21 cellular contexts compared by ENCODE assay signal in the genomic region with DNA sequence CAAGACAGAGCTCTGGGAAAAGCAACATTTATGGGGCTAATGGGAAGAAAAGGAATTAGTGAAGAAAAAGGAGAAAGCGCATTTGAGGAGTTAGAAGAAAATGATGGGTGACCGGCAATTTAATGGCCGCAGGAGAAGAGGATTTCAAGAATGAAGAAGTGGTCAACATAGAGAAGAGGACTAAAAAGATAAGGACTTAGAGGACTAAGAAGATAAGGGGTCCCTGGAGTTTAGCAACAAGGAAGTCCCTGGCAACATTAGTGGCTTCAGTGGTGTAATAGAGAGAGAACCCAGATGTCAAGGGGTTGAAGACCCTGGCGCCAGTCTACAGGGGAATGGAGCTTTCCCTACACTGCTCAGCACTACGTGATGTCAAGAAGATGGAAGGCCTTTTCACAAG. TPM values are rescaled to one million over a fixed set of nuclear protein-coding genes. Genes with fewer than 3 reads are reported as not detected.
DNase-seq lines count a peak whose midpoint lies in the region; ATAC-seq, FAIRE-seq and TF ChIP-seq lines count a peak whose summit lies in the region.
"Had no signal": no experiment of that assay in that cellular context is flagged by ENCODE, and none has a peak within 500 bp of the region (broad histone marks: within the 10 kb centered on the region; RNA-seq: fewer than 3 reads in every experiment).

No MANE protein-coding gene starts in this region.

- no peak overlapping the region for H3K18ac ChIP-seq in H1 (ENCODE audit: extremely low read depth, low read length)

- H4K91ac ChIP-seq in H1 (replicated peaks; ENCODE audit: insufficient read length, low read length): no peak overlapping the region

- no peak for TF ChIP-seq POLR2A in H1 (IDR thresholded peaks at IDR 0.05; ENCODE audit: control extremely low read depth in 1 of 2, low read depth in 2 of 2, low read length in 2 of 2)

- H3K27ac ChIP-seq in SU-DHL-6 (ENCODE audit: low read depth, low read length): peak overlapping the region; percentile 98
- H3K27ac ChIP-seq in H1 (ENCODE audit: low read depth, low read length): no peak overlapping the region
- H3K27ac ChIP-seq: HL-60, SK-N-MC had no signal

- no peak overlapping the region for H2BK15ac ChIP-seq in H1 (ENCODE audit: low read length)

- no peak overlapping the region for H2AK5ac ChIP-seq in H1 (ENCODE audit: low read depth, low read length)

- no peaks in the 10 kb centered on the region for H3K79me1 ChIP-seq in H1 (ENCODE audit: low read depth, low read length)

- no peak for TF ChIP-seq EP300 in H1 (IDR thresholded peaks at IDR 0.05; ENCODE audit: borderline replicate concordance in 1 of 2, low read depth in 2 of 2, low read length in 2 of 2)

- no peak overlapping the region for H2BK5ac ChIP-seq in H1 (ENCODE audit: low read depth, low read length)

- peaks cover 95% of the 10 kb centered on the region for H3F3A ChIP-seq in SU-DHL-6 (ENCODE audit: insufficient read depth)

- H3K79me2 ChIP-seq in SU-DHL-6 (ENCODE audit: insufficient read depth, low read length): 0 out of 2 replicates have a peak, but pooled peaks cover 5% of the 10 kb centered on the region
- H3K79me2 ChIP-seq in H1 (ENCODE audit: control insufficient read depth in 1 of 2, insufficient read depth in 2 of 2, low read length in 2 of 2): no peaks in the 10 kb centered on the region

- no peak for TF ChIP-seq RAD21 in H1 (IDR thresholded peaks at IDR 0.05 in 1 of 2, conservative IDR thresholded peaks at IDR 0.05 in 1 of 2; ENCODE audit: low read depth in 2 of 2, low read length in 2 of 2)

- DNase-seq in CMK (ENCODE audit: low read depth): peak; percentile 62
- DNase-seq in GF-D8 (lab: John Stamatoyannopoulos, UW): peak; percentile 35
- no peak for DNase-seq in H1 (ENCODE audit: low read depth in 1 of 2, low spot score in 2 of 2)
- no peak for DNase-seq in stimulated activated effector memory CD8-positive, alpha-beta T cell treated with anti-CD3 and anti-CD28 coated beads, Interleukin-12 subunit alpha, Interleukin-12 subunit beta, amount 100 ng/mL, for 72 hours (ENCODE audit: low spot score in 2 of 2)
- no peak for DNase-seq in cerebellar nuclear complex (lab: John Stamatoyannopoulos, UW)
- DNase-seq: ACHN; AML-193; DMS79 treated with DMSO at 0.1 percent for 48 hours; NCI-H1105 treated with DMSO at 0.1 percent for 48 hours; NCI-H1694; NCI-H2081 treated with DMSO at 0.1 percent for 48 hours; NCI-H510A; NCI-H748 treated with DMSO at 0.1 percent for 48 hours; NK-92 treated with Interleukin-12 subunit alpha and Interleukin-12 subunit beta, amount 100 ng/mL, for 24 hours; SHP77 had no signal

- H3K4me2 ChIP-seq in SU-DHL-6 (ENCODE audit: low read depth, low read length, poor library complexity, severe bottlenecking) (peak overlapping the region; percentile 87), H1 (ENCODE audit: insufficient read depth in 1 of 2, low read depth in 2 of 2, low read length in 2 of 2) (no peak overlapping the region)

- no peak overlapping the region for H3K4me3 Mint-ChIP-seq in stimulated activated effector memory CD8-positive, alpha-beta T cell treated with anti-CD3 and anti-CD28 coated beads, Interleukin-12 subunit alpha, Interleukin-12 subunit beta, amount 100 ng/mL, for 72 hours
- H3K4me3 Mint-ChIP-seq: CD14-positive monocyte had no signal

- peak overlapping the region; percentile 6; the same call in 1 of the 2 replicates for H2BK12ac ChIP-seq in H1 (ENCODE audit: low read depth, low read length)

- no peak overlapping the region for H4K8ac ChIP-seq in H1 (ENCODE audit: extremely low read depth, insufficient read depth, low read length)

- peaks cover 5 to 13% (median 8%) of the 10 kb centered on the region in 4 experiments for H3K4me1 ChIP-seq in H1 (replicated peaks in 1 of 4; ENCODE audit: control insufficient read depth in 3 of 4, insufficient read depth in 4 of 4, low read length in 3 of 4)

- no peak overlapping the region for H4K5ac ChIP-seq in H1 (ENCODE audit: insufficient read length, low read depth, low read length)

- no peak for ATAC-seq in GM21717 (IDR thresholded peaks at IDR 0.05; ENCODE audit: unreplicated experiment)
- ATAC-seq in stimulated activated effector memory CD8-positive, alpha-beta T cell treated with anti-CD3 and anti-CD28 coated beads, Interleukin-12 subunit alpha, Interleukin-12 subunit beta, amount 100 ng/mL, for 72 hours: no peak

- H3K4ac ChIP-seq in H1 (replicated peaks; ENCODE audit: insufficient read length, low read depth, low read length): no peak overlapping the region

- H3K36me3 ChIP-seq in SU-DHL-6 (ENCODE audit: low read length) (no peaks in the 10 kb centered on the region), H1 (ENCODE audit: control insufficient read depth in 2 of 4, insufficient read depth in 4 of 4, low read length in 3 of 4) (no peaks in the 10 kb centered on the region)
- H3K36me3 ChIP-seq: HAP-1 had no signal

- 95 to 100% methylated on average over 2 to 5 of the region's 5 CpGs for WGBS in H1 (ENCODE audit: extremely low coverage in 1 of 2, insufficient coverage in 1 of 2, insufficient read length in 1 of 2, insufficient replicate concordance in 2 of 2, low coverage in 1 of 2, low lambda C conversion rate in 2 of 2, missing lambda C conversion rate in 1 of 2), 2 experiments

- H3K9me3 ChIP-seq in SU-DHL-6 (ENCODE audit: insufficient read depth, low read length) (no peaks in the 10 kb centered on the region), H1 (ENCODE audit: insufficient read depth in 2 of 2, low read depth in 1 of 2, low read length in 1 of 2) (no peaks in the 10 kb centered on the region)
- H3K9me3 ChIP-seq: HAP-1 had no signal

- no peak overlapping the region for H2AFZ ChIP-seq in SU-DHL-6 (ENCODE audit: low read depth, low read length, severe bottlenecking)
- no peak overlapping the region for H2AFZ ChIP-seq in H1 (ENCODE audit: low read length)

- no peaks in the 10 kb centered on the region for H3K9me2 ChIP-seq in SU-DHL-6 (replicated peaks; ENCODE audit: insufficient read depth, low read length)

- no peak overlapping the region for H3K14ac ChIP-seq in H1 (ENCODE audit: insufficient read length)

- peaks cover 7% of the 10 kb centered on the region for H3K36me3 Mint-ChIP-seq in stimulated activated effector memory CD8-positive, alpha-beta T cell treated with anti-CD3 and anti-CD28 coated beads, Interleukin-12 subunit alpha, Interleukin-12 subunit beta, amount 100 ng/mL, for 72 hours
- H3K36me3 Mint-ChIP-seq: CD14-positive monocyte had no signal

- H2BK20ac ChIP-seq in H1 (ENCODE audit: low read length): no peak overlapping the region

- CTCF ChIA-PET in H1 (lab: Charles Lee; ENCODE audit: partially characterized antibody): interaction anchor here (1.2 to 9.7 kb wide), 5 partner anchors 9 to 143 kb away, joined by 4 to 130 read pairs (median 7); no protein-coding TSS in a partner anchor

- no peak overlapping the region for H2BK120ac ChIP-seq in H1 (replicated peaks; ENCODE audit: low read depth, low read length)

- no peak for FAIRE-seq in H1 (lab: Jason Lieb, UNC)

- no peaks in the 10 kb centered on the region for H3K23me2 ChIP-seq in H1 (ENCODE audit: low read depth, low read length)

- H3K4me3 ChIP-seq in SU-DHL-6 (ENCODE audit: insufficient read depth, low read length, poor library complexity, severe bottlenecking): peak overlapping the region; percentile 24
- H3K4me3 ChIP-seq in H1 (ENCODE audit: extremely low read depth in 1 of 4, insufficient read depth in 2 of 4, low read depth in 3 of 4, low read length in 4 of 4): no peak overlapping the region
- H3K4me3 ChIP-seq: HAP-1, SK-N-MC had no signal

- H3K27ac Mint-ChIP-seq in stimulated activated effector memory CD8-positive, alpha-beta T cell treated with anti-CD3 and anti-CD28 coated beads, Interleukin-12 subunit alpha, Interleukin-12 subunit beta, amount 100 ng/mL, for 72 hours: no peak overlapping the region
- H3K27ac Mint-ChIP-seq: CD14-positive monocyte had no signal

- POLR2A ChIA-PET in H1 (lab: Charles Lee; ENCODE audit: partially characterized antibody): interaction anchor here (0.8 to 3.1 kb wide), 4 partner anchors 10 to 699 kb away, joined by 3 to 10 read pairs (median 3); partner anchors contain the start of gene ADM

- H4K20me1 ChIP-seq in SU-DHL-6 (ENCODE audit: low read depth, low read length): no peaks in the 10 kb centered on the region
- H4K20me1 ChIP-seq in H1 (replicated peaks in 1 of 2; ENCODE audit: control insufficient read depth in 1 of 2, insufficient read depth in 2 of 2, low read length in 2 of 2): no peaks in the 10 kb centered on the region

- no peaks in the 10 kb centered on the region for H3K9me3 Mint-ChIP-seq in stimulated activated effector memory CD8-positive, alpha-beta T cell treated with anti-CD3 and anti-CD28 coated beads, Interleukin-12 subunit alpha, Interleukin-12 subunit beta, amount 100 ng/mL, for 72 hours
- H3K9me3 Mint-ChIP-seq: CD14-positive monocyte had no signal

- TF ChIP-seq CTCF in SU-DHL-6 (IDR thresholded peaks at IDR 0.05; ENCODE audit: insufficient read depth, low read length, poor library complexity, severe bottlenecking) (no peak), H1 (IDR thresholded peaks at IDR 0.05; ENCODE audit: control extremely low read depth in 1 of 3, insufficient read depth in 1 of 3, low read depth in 1 of 3, low read length in 3 of 3) (no peak)

- peak overlapping the region; percentile 46 for H3K9ac ChIP-seq in SU-DHL-6 (ENCODE audit: low read length)
- no peak overlapping the region for H3K9ac ChIP-seq in H1 (replicated peaks in 1 of 4; ENCODE audit: extremely low read depth in 1 of 4, low read depth in 3 of 4, low read length in 3 of 4)

- no peak overlapping the region for H3K56ac ChIP-seq in H1 (replicated peaks; ENCODE audit: insufficient read length, low read depth, low read length)

- peaks cover 29% of the 10 kb centered on the region for H3K4me1 Mint-ChIP-seq in stimulated activated effector memory CD8-positive, alpha-beta T cell treated with anti-CD3 and anti-CD28 coated beads, Interleukin-12 subunit alpha, Interleukin-12 subunit beta, amount 100 ng/mL, for 72 hours

- H3K27me3 ChIP-seq in SU-DHL-6 (ENCODE audit: low read length) (no peaks in the 10 kb centered on the region), H1 (replicated peaks in 1 of 4; ENCODE audit: control insufficient read depth in 3 of 4, extremely low read depth in 1 of 4, insufficient read depth in 3 of 4, low read length in 3 of 4) (no peaks in the 10 kb centered on the region)

- H3K23ac ChIP-seq in H1 (ENCODE audit: insufficient read length): no peak overlapping the region

RNA-seq across cellular contexts. Expression of gene WEE1, which starts 32.3 kb away (rescaled TPM):
- total RNA-seq in H1 (2021; fragmentation: NEBNext Ultra II Directional; extraction: Animal tissue kit (Norgen Biotek cat#: 25700)): 115 and 120 TPM in 2 replicates
- 22.6 and 40.8 TPM in 2 replicates for polyA plus RNA-seq in H1 (2011; rRNA removed)
- 49.2 TPM for polyA plus RNA-seq in H1 (2011; cell fraction: cytosol; rRNA removed)
- polyA plus RNA-seq in H1 (2011; cell fraction: nucleus; rRNA removed): 21.5 TPM
- 55.4 to 89.1 TPM (median 63.7 TPM) in 4 replicates for polyA plus RNA-seq in H1 (2012, experiment 1 of 2)
- polyA plus RNA-seq in H1 (2012, experiment 2 of 2): 19.5 TPM
- polyA plus RNA-seq in H1 (2013, experiment 1 of 2): 55.2 TPM
- polyA plus RNA-seq in H1 (2013, experiment 2 of 2): 53.3 TPM
- 48.9 and 53.0 TPM in 2 replicates for polyA minus RNA-seq in H1 (2011; rRNA and poly(A)+ RNA removed)
- polyA minus RNA-seq in H1 (2011; cell fraction: cytosol; rRNA and poly(A)+ RNA removed): 37.4 TPM
- 91.8 TPM for polyA minus RNA-seq in H1 (2011; cell fraction: nucleus; rRNA and poly(A)+ RNA removed)

RNA-seq across cellular contexts. Expression of gene SWAP70, which starts 58.1 kb away (rescaled TPM):
- total RNA-seq in H1 (2021; fragmentation: NEBNext Ultra II Directional; extraction: Animal tissue kit (Norgen Biotek cat#: 25700)): 37.5 TPM in 2 replicates
- 9.8 and 14.8 TPM in 2 replicates for polyA plus RNA-seq in H1 (2011; rRNA removed)
- polyA plus RNA-seq in H1 (2011; cell fraction: cytosol; rRNA removed): 17.2 TPM
- 5.7 TPM for polyA plus RNA-seq in H1 (2011; cell fraction: nucleus; rRNA removed)
- polyA plus RNA-seq in H1 (2012, experiment 1 of 2): 20.1 to 31.4 TPM (median 23.6 TPM) in 4 replicates
- polyA plus RNA-seq in H1 (2012, experiment 2 of 2): 1.9 TPM
- 23.1 TPM for polyA plus RNA-seq in H1 (2013, experiment 1 of 2)
- polyA plus RNA-seq in H1 (2013, experiment 2 of 2): 23.0 TPM
- polyA minus RNA-seq in H1 (2011; rRNA and poly(A)+ RNA removed): 20.3 and 20.4 TPM in 2 replicates
- polyA minus RNA-seq in H1 (2011; cell fraction: cytosol; rRNA and poly(A)+ RNA removed): 16.1 TPM
- 18.2 TPM for polyA minus RNA-seq in H1 (2011; cell fraction: nucleus; rRNA and poly(A)+ RNA removed)

Comparison
In these comparisons a context has a peak if more than half of its experiments do, and no peak if none do; other contexts are left out.
1. DNase-seq: peak in CMK (single experiment) and GF-D8 (single experiment); none in H1 (0 of 2), stimulated activated effector memory CD8-positive, alpha-beta T cell treated with anti-CD3 and anti-CD28 coated beads, Interleukin-12 subunit alpha, Interleukin-12 subunit beta, amount 100 ng/mL, for 72 hours (0 of 2) and cerebellar nuclear complex (0 of 2).